Comparison of ENCODE assay signal across 23 cellular contexts in genomic region chr3:104878395-104878794, GRCh38.
DNase-seq lines count a peak whose midpoint lies in the region; ATAC-seq, FAIRE-seq and TF ChIP-seq lines count a peak whose summit lies in the region.
"Had no signal": no experiment of that assay in that cellular context is flagged by ENCODE, and none has a peak within 500 bp of the region (broad histone marks: within the 10 kb centered on the region; RNA-seq: fewer than 3 reads in every experiment).

No MANE protein-coding gene starts in this region.

- H3K4me2 ChIP-seq in astrocyte (ENCODE audit: low read length): no peak overlapping the region
- H3K4me2 ChIP-seq: A549 had no signal

- no peaks in the 10 kb centered on the region for H3K4me1 ChIP-seq in astrocyte (ENCODE audit: insufficient read depth, low read length)
- H3K4me1 ChIP-seq in kidney (ENCODE audit: control insufficient read depth in 1 of 2, insufficient read depth in 1 of 2, low read depth in 1 of 2, low read length in 2 of 2): no peaks in the 10 kb centered on the region
- H3K4me1 ChIP-seq: A549, gastroesophageal sphincter, SJCRH30 had no signal

- DNase-seq in AG08396 (ENCODE audit: low spot score): peak; percentile 12
- DNase-seq in MV-4-11 (lab: John Stamatoyannopoulos, UW): peak; percentile 89
- peak; percentile 57 for DNase-seq in astrocyte (ENCODE audit: low read depth)
- peak; percentile 15 for DNase-seq in hepatic stellate cell (ENCODE audit: low spot score)
- DNase-seq in activated naive CD4-positive, alpha-beta T cell (lab: John Stamatoyannopoulos, UW): no peak
- no peak for DNase-seq in kidney
- DNase-seq in C1 segment of cervical spinal cord (lab: John Stamatoyannopoulos, UW): no peak
- DNase-seq in sciatic nerve (ENCODE audit: low spot score): no peak
- DNase-seq: activated naive CD4-positive, alpha-beta T cell treated with anti-CD3 and anti-CD28 coated beads, Interleukin-2, amount 50 U/mL, for 16 hours; activated T-cell treated with anti-CD3 and anti-CD28 coated beads, Interleukin-2, amount 50 U/mL, for 4 hours; CD8-positive, alpha-beta T cell; DMS53; left cardiac atrium; NCI-H1930; SJCRH30; stimulated activated CD4-positive, alpha-beta T cell treated with anti-CD3 and anti-CD28 coated beads, Interleukin-1b, Interleukin-23, amount 100 ng/mL, for 48 hours; stimulated activated naive CD8-positive, alpha-beta T cell treated with anti-CD3 and anti-CD28 coated beads, Interleukin-15, Interleukin-2, amounts not matched to agents 100 U/mL and 50 U/mL, for 24 hours had no signal

- no peaks in the 10 kb centered on the region for H3K79me2 ChIP-seq in astrocyte (ENCODE audit: insufficient read depth, low read length)

- intact Hi-C loops in kidney (cut with DNase I) (no loop called here), sciatic nerve (cut with DNase I) (no loop called here)

- H3K9me3 Mint-ChIP-seq in astrocyte (ENCODE audit: unreplicated experiment): no peaks in the 10 kb centered on the region
- H3K9me3 Mint-ChIP-seq: activated T-cell treated with anti-CD3 and anti-CD28 coated beads, Interleukin-2, amount 50 U/mL, for 4 hours; CD8-positive, alpha-beta T cell; nephron had no signal

- H3K4me3 Mint-ChIP-seq in astrocyte (ENCODE audit: unreplicated experiment): no peak overlapping the region
- H3K4me3 Mint-ChIP-seq: activated T-cell treated with anti-CD3 and anti-CD28 coated beads, Interleukin-2, amount 50 U/mL, for 4 hours; CD8-positive, alpha-beta T cell; nephron; type B pancreatic cell had no signal

- H3K36me3 ChIP-seq in astrocyte (ENCODE audit: insufficient read depth, low read length) (no peaks in the 10 kb centered on the region), kidney (ENCODE audit: control insufficient read depth in 1 of 2, insufficient read depth in 2 of 2, low read length in 2 of 2) (no peaks in the 10 kb centered on the region)
- H3K36me3 ChIP-seq: gastroesophageal sphincter, SJCRH30 had no signal

- no peaks in the 10 kb centered on the region for H4K20me1 ChIP-seq in astrocyte (ENCODE audit: insufficient read depth, low read length)

- H3K9me3 ChIP-seq in astrocyte (ENCODE audit: insufficient read depth, low read depth, low read length) (no peaks in the 10 kb centered on the region), kidney (ENCODE audit: control insufficient read depth in 1 of 2, low read length in 2 of 2) (no peaks in the 10 kb centered on the region)
- H3K9me3 ChIP-seq: A549, gastroesophageal sphincter, SJCRH30 had no signal

- H3K27me3 ChIP-seq in astrocyte (ENCODE audit: insufficient read depth, low read length): no peaks in the 10 kb centered on the region
- H3K27me3 ChIP-seq: gastroesophageal sphincter, SJCRH30 had no signal

- FAIRE-seq in astrocyte (lab: Jason Lieb, UNC) (no peak), kidney (lab: Jason Lieb, UNC) (no peak)
- FAIRE-seq: A549 had no signal

- peaks cover 1% of the 10 kb centered on the region for H3K4me1 Mint-ChIP-seq in astrocyte (ENCODE audit: low read depth, unreplicated experiment)

- no peak for ATAC-seq in sciatic nerve
- ATAC-seq: A549; activated CD4-positive, CD25-positive, alpha-beta regulatory T cell treated with anti-CD3 and anti-CD28 coated beads, Interleukin-2, amount 50 U/mL, for 24 hours; activated T-cell treated with anti-CD3 and anti-CD28 coated beads, Interleukin-2, amount 50 U/mL, for 4 hours; CD8-positive, alpha-beta T cell; gastroesophageal sphincter; left cardiac atrium; stimulated activated naive CD8-positive, alpha-beta T cell treated with anti-CD3 and anti-CD28 coated beads, Interleukin-15, Interleukin-2, amounts not matched to agents 100 U/mL and 50 U/mL, for 24 hours had no signal

- H3K27ac ChIP-seq in astrocyte (ENCODE audit: low read depth, low read length) (no peak overlapping the region), kidney (ENCODE audit: low read depth in 2 of 2, low read length in 2 of 2) (no peak overlapping the region)
- H3K27ac ChIP-seq: A549, coronary artery, gastroesophageal sphincter, SJCRH30 had no signal

- H2AFZ ChIP-seq in astrocyte (ENCODE audit: low read depth, low read length): no peak overlapping the region

- no peaks in the 10 kb centered on the region for H3K36me3 Mint-ChIP-seq in astrocyte (ENCODE audit: low read depth, unreplicated experiment)
- H3K36me3 Mint-ChIP-seq: CD8-positive, alpha-beta T cell; type B pancreatic cell had no signal

- no peak for TF ChIP-seq CTCF in astrocyte (IDR thresholded peaks at IDR 0.05; ENCODE audit: insufficient read depth, low read depth, low read length)
- TF ChIP-seq CTCF in kidney (IDR thresholded peaks at IDR 0.05; ENCODE audit: borderline replicate concordance, extremely low read depth, insufficient read depth): no peak

- H3K27me3 Mint-ChIP-seq in astrocyte (ENCODE audit: low read depth, unreplicated experiment): no peaks in the 10 kb centered on the region
- H3K27me3 Mint-ChIP-seq: type B pancreatic cell had no signal

- H3K9ac ChIP-seq in astrocyte (ENCODE audit: low read length) (no peak overlapping the region), kidney (ENCODE audit: low read length in 2 of 2) (no peak overlapping the region)

- H3K4me3 ChIP-seq in astrocyte (ENCODE audit: insufficient read depth, low read depth, low read length): no peak overlapping the region
- H3K4me3 ChIP-seq in kidney (ENCODE audit: low read length in 2 of 2): no peak overlapping the region
- H3K4me3 ChIP-seq: A549, coronary artery, gastroesophageal sphincter, SJCRH30 had no signal

- no peak overlapping the region for H3K27ac Mint-ChIP-seq in astrocyte (ENCODE audit: unreplicated experiment)
- H3K27ac Mint-ChIP-seq: CD8-positive, alpha-beta T cell; nephron; type B pancreatic cell had no signal

Comparison
In these comparisons a context has a peak if more than half of its experiments do, and no peak if none do; other contexts are left out.
1. DNase-seq: peak in AG08396 (single experiment), MV-4-11 (single experiment), astrocyte (single experiment) and hepatic stellate cell (single experiment); none in activated naive CD4-positive, alpha-beta T cell (0 of 4), kidney (single experiment), C1 segment of cervical spinal cord (0 of 14) and sciatic nerve (single experiment).